Comparison of ENCODE assay signal across 24 cellular contexts in genomic region chr13:39499580-39499979, GRCh38.
"Had no signal": no experiment of that assay in that cellular context is flagged by ENCODE, and none has a peak within 500 bp of the region (broad histone marks: within the 10 kb centered on the region; RNA-seq: fewer than 3 reads in every experiment).

No MANE protein-coding gene starts in this region.

- H3K36me3 Mint-ChIP-seq: memory B cell; natural killer cell treated with Interleukin-12 subunit alpha and Interleukin-12 subunit beta and Interleukin-15 and Interleukin-18, amount 100 ng/mL, for 72 hours; stimulated activated naive B cell treated with anti-CD40 and anti-IgM and Interleukin-4, amounts not matched to agents 10 μg/mL and 1 μg/mL and 100 μg/mL, for 72 hours had no signal

- DNase-seq: cerebellar nuclear complex; effector memory CD8-positive, alpha-beta T cell; esophagus squamous epithelium; foreskin fibroblast; glutamatergic neuron; midbrain; psoas muscle; retina; spleen; stimulated activated CD4-positive, alpha-beta T cell treated with anti-CD3 and anti-CD28 coated beads, Interleukin-15, amount 100 ng/mL, for 24 hours; stimulated activated CD4-positive, alpha-beta T cell treated with anti-CD3 and anti-CD28 coated beads, Interleukin-1b, Interleukin-23, amount 100 ng/mL, for 48 hours; stimulated activated CD4-positive, alpha-beta T cell treated with anti-CD3 and anti-CD28 coated beads, Interleukin-4, amount 100 ng/mL, for 24 hours; stimulated activated naive B cell treated with anti-CD40 and anti-IgM and Interleukin-4, amounts not matched to agents 10 μg/mL and 1 μg/mL and 100 μg/mL, for 72 hours; stimulated activated naive CD8-positive, alpha-beta T cell treated with anti-CD3 and anti-CD28 coated beads, Interleukin-15, amount 100 ng/mL, for 72 hours; testis had no signal

- H3K4me3 Mint-ChIP-seq: dendritic cell treated with granulocyte-macrophage colony-stimulating factor and Interleukin-4, amounts not matched to agents 40 ng/mL and 50 ng/mL, for 4 days; effector memory CD8-positive, alpha-beta T cell; memory B cell; natural killer cell treated with Interleukin-12 subunit alpha and Interleukin-12 subunit beta and Interleukin-15 and Interleukin-18, amount 100 ng/mL, for 72 hours; stimulated activated naive B cell treated with anti-CD40 and anti-IgM and Interleukin-4, amounts not matched to agents 10 μg/mL and 1 μg/mL and 100 μg/mL, for 72 hours; stimulated activated naive CD8-positive, alpha-beta T cell treated with anti-CD3 and anti-CD28 coated beads, Interleukin-15, amount 100 ng/mL, for 72 hours had no signal

- H3K4me1 ChIP-seq: spleen had no signal

- H3K4me3 ChIP-seq: esophagus squamous epithelium, gastroesophageal sphincter, hepatocyte, psoas muscle, spleen, testis, tibial nerve had no signal

- H3K27me3 ChIP-seq: esophagus squamous epithelium, gastroesophageal sphincter, hepatocyte, spleen, testis, tibial nerve had no signal

- H3K4me1 Mint-ChIP-seq: memory B cell; stimulated activated naive B cell treated with anti-CD40 and anti-IgM and Interleukin-4, amounts not matched to agents 10 μg/mL and 1 μg/mL and 100 μg/mL, for 72 hours; stimulated activated naive CD8-positive, alpha-beta T cell treated with anti-CD3 and anti-CD28 coated beads, Interleukin-15, amount 100 ng/mL, for 72 hours had no signal

- H3K9me3 ChIP-seq: esophagus squamous epithelium, gastroesophageal sphincter, psoas muscle, spleen, testis, tibial nerve had no signal

- H3K4me2 ChIP-seq: hepatocyte had no signal

- H3K27ac Mint-ChIP-seq: dendritic cell treated with granulocyte-macrophage colony-stimulating factor and Interleukin-4, amounts not matched to agents 40 ng/mL and 50 ng/mL, for 4 days; effector memory CD8-positive, alpha-beta T cell; memory B cell; natural killer cell treated with Interleukin-12 subunit alpha and Interleukin-12 subunit beta and Interleukin-15 and Interleukin-18, amount 100 ng/mL, for 72 hours; stimulated activated naive B cell treated with anti-CD40 and anti-IgM and Interleukin-4, amounts not matched to agents 10 μg/mL and 1 μg/mL and 100 μg/mL, for 72 hours had no signal

- ATAC-seq: effector memory CD8-positive, alpha-beta T cell; gastroesophageal sphincter; sciatic nerve; stimulated activated naive B cell treated with anti-CD40 and anti-IgM and Interleukin-4, amounts not matched to agents 10 μg/mL and 1 μg/mL and 100 μg/mL, for 72 hours; stimulated activated naive CD8-positive, alpha-beta T cell treated with anti-CD3 and anti-CD28 coated beads, Interleukin-15, amount 100 ng/mL, for 72 hours had no signal

- H2AFZ ChIP-seq: hepatocyte had no signal

- H3K27ac ChIP-seq: epithelial cell of prostate, esophagus squamous epithelium, gastroesophageal sphincter, hepatocyte, psoas muscle, spleen, testis, tibial nerve had no signal

- FAIRE-seq: colon had no signal

- H3K9me3 Mint-ChIP-seq: dendritic cell treated with granulocyte-macrophage colony-stimulating factor and Interleukin-4, amounts not matched to agents 40 ng/mL and 50 ng/mL, for 4 days; effector memory CD8-positive, alpha-beta T cell; memory B cell; natural killer cell treated with Interleukin-12 subunit alpha and Interleukin-12 subunit beta and Interleukin-15 and Interleukin-18, amount 100 ng/mL, for 72 hours; stimulated activated naive B cell treated with anti-CD40 and anti-IgM and Interleukin-4, amounts not matched to agents 10 μg/mL and 1 μg/mL and 100 μg/mL, for 72 hours; stimulated activated naive CD8-positive, alpha-beta T cell treated with anti-CD3 and anti-CD28 coated beads, Interleukin-15, amount 100 ng/mL, for 72 hours had no signal

- H3K36me3 ChIP-seq: esophagus squamous epithelium, gastroesophageal sphincter, spleen, tibial nerve had no signal

- H3K79me2 ChIP-seq: hepatocyte had no signal
